29 cellular contexts compared by ENCODE assay signal in the genomic region with DNA sequence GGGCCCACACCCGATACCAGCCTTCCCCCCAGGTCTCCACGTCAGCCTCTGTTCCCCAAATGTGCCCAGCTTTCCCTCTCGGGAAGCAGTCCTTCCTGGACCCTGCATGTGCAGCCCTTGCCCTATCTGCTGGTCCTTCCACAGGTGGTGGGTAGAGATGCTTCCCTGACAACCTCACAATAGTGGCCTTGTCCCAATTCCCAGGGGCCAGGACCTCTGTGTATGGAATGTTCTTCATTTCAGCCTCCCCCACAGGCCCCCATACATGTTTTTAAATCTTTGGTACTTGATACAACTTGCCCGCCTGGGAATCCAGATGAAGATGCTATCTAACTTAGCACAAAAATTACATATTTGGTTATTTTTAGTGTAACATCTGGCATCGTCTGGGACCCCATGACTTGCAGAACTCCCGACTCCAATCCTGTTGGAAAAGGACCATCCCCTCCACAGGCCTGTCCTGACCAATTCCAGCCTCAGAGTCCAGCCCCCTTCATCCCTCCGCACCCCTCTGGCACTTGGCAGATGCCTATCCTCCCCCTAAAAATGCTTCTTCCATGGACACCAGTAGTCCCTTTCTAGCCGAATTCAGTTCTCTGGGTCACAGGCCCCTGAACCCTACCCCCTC. TPM values are rescaled to one million over a fixed set of nuclear protein-coding genes. Genes with fewer than 3 reads are reported as not detected.
DNase-seq lines count a peak whose midpoint lies in the region; ATAC-seq and TF ChIP-seq lines count a peak whose summit lies in the region.
"Had no signal": no experiment of that assay in that cellular context is flagged by ENCODE, and none has a peak within 500 bp of the region (broad histone marks: within the 10 kb centered on the region; RNA-seq: fewer than 3 reads in every experiment).

No MANE protein-coding gene starts in this region.

- peaks cover 0 to 11% (median 0%) of the 10 kb centered on the region in 12 donors for H3K4me1 ChIP-seq in heart left ventricle
- H3K4me1 ChIP-seq in ascending aorta = peaks cover 8 to 11% of the 10 kb centered on the region in 2 donors
- no peaks in the 10 kb centered on the region for H3K4me1 ChIP-seq in right cardiac atrium (ENCODE audit: control insufficient read depth, insufficient read depth, low read length)
- peaks cover 6 to 17% (median 7%) of the 10 kb centered on the region in 3 donors for H3K4me1 ChIP-seq in skeletal muscle tissue (ENCODE audit: control insufficient read depth in 3 of 3, insufficient read depth in 3 of 3, low read length in 3 of 3)

- ATAC-seq in heart left ventricle (peak in 3 of 4 donors; percentile 32 to 57 (median 53)), Right ventricle myocardium superior (ENCODE audit: poor library complexity) (no peak), right cardiac atrium (no peak), GM19455 (IDR thresholded peaks at IDR 0.05; ENCODE audit: unreplicated experiment) (no peak)

- H3K9me3 ChIP-seq in heart left ventricle = no peaks in the 10 kb centered on the region
- no peaks in the 10 kb centered on the region for H3K9me3 ChIP-seq in ascending aorta
- no peaks in the 10 kb centered on the region for H3K9me3 ChIP-seq in right cardiac atrium (ENCODE audit: control insufficient read depth, low read length)
- H3K9me3 ChIP-seq in skeletal muscle tissue (ENCODE audit: control insufficient read depth in 3 of 3, low read length in 3 of 3) = no peaks in the 10 kb centered on the region
- H3K9me3 ChIP-seq: MG63 had no signal

- H3K4me3 ChIP-seq in heart left ventricle (no peak overlapping the region), ascending aorta (no peak overlapping the region), right cardiac atrium (ENCODE audit: low read length) (no peak overlapping the region), skeletal muscle tissue (ENCODE audit: low read length in 3 of 3) (no peak overlapping the region)
- H3K4me3 ChIP-seq: MG63, PC-9, SK-N-MC had no signal

- peak overlapping the region in 5 of 12 donors; percentile 27 to 54 (median 51) for H3K27ac ChIP-seq in heart left ventricle
- H3K27ac ChIP-seq in ascending aorta = peak overlapping the region; percentile 52 to 53
- no peak overlapping the region for H3K27ac ChIP-seq in right cardiac atrium (ENCODE audit: low read length)
- peak overlapping the region; percentile 47 for H3K27ac ChIP-seq in skeletal muscle tissue (ENCODE audit: low read depth, low read length)
- H3K27ac ChIP-seq: PC-9, SK-N-MC had no signal

- intact Hi-C loops in heart left ventricle (cut with DNase I) = no loop called here
- intact Hi-C loops in Right ventricle myocardium superior (cut with DNase I) = no loop called here
- intact Hi-C loops in ascending aorta (cut with DNase I) = no loop called here
- intact Hi-C loops in right cardiac atrium (cut with DNase I) = no loop called here

- TF ChIP-seq CTCF in heart left ventricle (IDR thresholded peaks at IDR 0.05) (no peak), ascending aorta (IDR thresholded peaks at IDR 0.05) (no peak)

- H3K36me3 ChIP-seq in heart left ventricle = peaks cover 0 to 17% (median 0%) of the 10 kb centered on the region in 9 donors
- H3K36me3 ChIP-seq in ascending aorta = peaks cover 35 to 57% of the 10 kb centered on the region in 2 donors
- no peaks in the 10 kb centered on the region for H3K36me3 ChIP-seq in skeletal muscle tissue (ENCODE audit: control insufficient read depth in 3 of 3, insufficient read depth in 3 of 3, low read length in 3 of 3)
- H3K36me3 ChIP-seq: BE2C, MG63 had no signal

- 82 to 89% (median 84%) methylated on average over 8 of the region's 8 CpGs for WGBS in heart left ventricle, 4 donors
- 84% methylated on average over 8 of the region's 8 CpGs for WGBS in right cardiac atrium

- no peak for TF ChIP-seq POLR2A in heart left ventricle (IDR thresholded peaks at IDR 0.05)

- DNase-seq in heart left ventricle (peak in 1 of 5 donors; percentile 37), Right ventricle myocardium superior (no peak), ascending aorta (ENCODE audit: low spot score in 2 of 2) (no peak), right cardiac atrium (peak in 2 of 3 donors; percentile 8 to 21), GM03348 (ENCODE audit: low spot score) (no peak)
- DNase-seq in central memory CD4-positive, alpha-beta T cell = no peak
- DNase-seq: 8988T; ACHN; BE2C; Calu3; DMS79 treated with DMSO at 0.1 percent for 48 hours; H7; KG1; MG63; NCI-H1105 treated with DMSO at 0.1 percent for 48 hours; NCI-H146; NCI-H1930; NCI-H2107; NCI-H446; NCI-H524 treated with DMSO at 0.1 percent for 48 hours; NCI-H82; NK-92 treated with Interleukin-12 subunit alpha and Interleukin-12 subunit beta, amount 100 ng/mL, for 24 hours; PC-9; RPMI8226; SHP77 treated with DMSO at 0.1 percent for 48 hours had no signal

- peaks cover 0 to 2% (median 0%) of the 10 kb centered on the region in 9 donors for H3K27me3 ChIP-seq in heart left ventricle
- no peaks in the 10 kb centered on the region for H3K27me3 ChIP-seq in ascending aorta
- H3K27me3 ChIP-seq in right cardiac atrium (ENCODE audit: control insufficient read depth, insufficient read depth) = no peaks in the 10 kb centered on the region
- H3K27me3 ChIP-seq in skeletal muscle tissue (ENCODE audit: control insufficient read depth in 3 of 3, insufficient read depth in 3 of 3, low read length in 3 of 3) = peaks cover 0 to 18% (median 10%) of the 10 kb centered on the region in 3 donors
- H3K27me3 ChIP-seq: BE2C, MG63 had no signal

- H3K9ac ChIP-seq in skeletal muscle tissue (ENCODE audit: low read depth in 1 of 3, low read length in 3 of 3) = no peak overlapping the region

RNA-seq across cellular contexts. Expression of a gene that starts 39.6 kb away (rescaled TPM):
- total RNA-seq in heart left ventricle (10 to 100 TPM in 4 of 9 donors, 1 to 10 TPM in 5; 4.2 to 17.8 (median 9.8) TPM), Right ventricle myocardium superior (6.2 TPM), ascending aorta (244 TPM), right cardiac atrium (10 to 100 TPM in 2 of 4 donors, 1 to 10 TPM in 2; 7.9 to 18.2 (median 9.5) TPM), skeletal muscle tissue (1.6 TPM)
- polyA plus RNA-seq in heart left ventricle (1 to 10 TPM; 5.1 to 6.1 TPM), right cardiac atrium (6.8 TPM)
- polyA plus RNA-seq: CD14-positive monocyte had no signal

Comparison
In these comparisons a context has a peak if more than half of its experiments do, and no peak if none do; other contexts are left out.
1. ATAC-seq: peak in heart left ventricle (3 of 4); none in Right ventricle myocardium superior (single experiment), right cardiac atrium (0 of 2) and GM19455 (single experiment).
2. DNase-seq: peak in right cardiac atrium (2 of 3); none in Right ventricle myocardium superior (single experiment), ascending aorta (0 of 2), GM03348 (single experiment) and central memory CD4-positive, alpha-beta T cell (single experiment).
3. RNA of a gene that starts 39.6 kb away (total RNA-seq): 244 TPM in ascending aorta (single experiment); 7.9 to 18.2 TPM in right cardiac atrium, 4.2 to 17.8 TPM in heart left ventricle, 6.2 TPM in Right ventricle myocardium superior (single experiment) and 1.6 TPM in skeletal muscle tissue (single experiment); every median in the first group is over 10 times any median in the second.